In genomic region chr18:7803956-7804469, GRCh38 we compare ENCODE assay signal across 23 cellular contexts.
"Had no signal": no experiment of that assay in that cellular context is flagged by ENCODE, and none has a peak within 500 bp of the region (broad histone marks: within the 10 kb centered on the region; RNA-seq: fewer than 3 reads in every experiment).

No MANE protein-coding gene starts in this region.

- H3K4me3 ChIP-seq: heart right ventricle, lung, smooth muscle cell, suprapubic skin, thyroid gland, upper lobe of left lung, vagina had no signal

- H3K4me2 ChIP-seq: smooth muscle cell had no signal

- H3K9me3 Mint-ChIP-seq: central memory CD8-positive, alpha-beta T cell; effector memory CD8-positive, alpha-beta T cell; nephron progenitor cell; stimulated activated effector memory CD8-positive, alpha-beta T cell treated with anti-CD3 and anti-CD28 coated beads, Interleukin-12 subunit alpha, Interleukin-12 subunit beta, amount 100 ng/mL, for 72 hours had no signal

- FAIRE-seq: frontal cortex had no signal

- H3K27ac ChIP-seq: heart right ventricle, neutrophil, suprapubic skin, thyroid gland, upper lobe of left lung, vagina had no signal

- H3K4me3 Mint-ChIP-seq: central memory CD8-positive, alpha-beta T cell; effector memory CD8-positive, alpha-beta T cell; naive thymus-derived CD4-positive, alpha-beta T cell; nephron progenitor cell; stimulated activated effector memory CD8-positive, alpha-beta T cell treated with anti-CD3 and anti-CD28 coated beads, Interleukin-12 subunit alpha, Interleukin-12 subunit beta, amount 100 ng/mL, for 72 hours had no signal

- H3K27me3 ChIP-seq: heart right ventricle, neutrophil, suprapubic skin, thyroid gland, upper lobe of left lung, vagina had no signal

- H3K36me3 Mint-ChIP-seq: naive thymus-derived CD4-positive, alpha-beta T cell; stimulated activated effector memory CD8-positive, alpha-beta T cell treated with anti-CD3 and anti-CD28 coated beads, Interleukin-12 subunit alpha, Interleukin-12 subunit beta, amount 100 ng/mL, for 72 hours had no signal

- H3K27ac Mint-ChIP-seq: effector memory CD8-positive, alpha-beta T cell; naive thymus-derived CD4-positive, alpha-beta T cell; nephron progenitor cell; stimulated activated effector memory CD8-positive, alpha-beta T cell treated with anti-CD3 and anti-CD28 coated beads, Interleukin-12 subunit alpha, Interleukin-12 subunit beta, amount 100 ng/mL, for 72 hours had no signal

- H3K9me3 ChIP-seq: heart right ventricle, neutrophil, suprapubic skin, thyroid gland, upper lobe of left lung, vagina had no signal

- H3K4me1 Mint-ChIP-seq: central memory CD8-positive, alpha-beta T cell; naive thymus-derived CD4-positive, alpha-beta T cell; stimulated activated effector memory CD8-positive, alpha-beta T cell treated with anti-CD3 and anti-CD28 coated beads, Interleukin-12 subunit alpha, Interleukin-12 subunit beta, amount 100 ng/mL, for 72 hours had no signal

- DNase-seq: effector memory CD8-positive, alpha-beta T cell; erythroblast; heart right ventricle; hypothalamus; islet precursor cell; left cardiac atrium; left ventricle myocardium superior; naive thymus-derived CD4-positive, alpha-beta T cell; nephron progenitor cell; posterior cingulate gyrus; right cardiac atrium; stimulated activated CD4-positive, alpha-beta T cell treated with anti-CD3 and anti-CD28 coated beads, Interleukin-2, amount 100 ng/mL, for 48 hours; stimulated activated naive CD8-positive, alpha-beta T cell treated with anti-CD3 and anti-CD28 coated beads, Interleukin-15, Interleukin-2, amounts not matched to agents 100 U/mL and 50 U/mL, for 24 hours; thyroid gland; upper lobe of left lung had no signal

- H3K4me1 ChIP-seq: suprapubic skin, thyroid gland, vagina had no signal

- ATAC-seq: effector memory CD8-positive, alpha-beta T cell; heart right ventricle; left cardiac atrium; left ventricle myocardium superior; naive thymus-derived CD4-positive, alpha-beta T cell; right cardiac atrium; stimulated activated effector memory CD8-positive, alpha-beta T cell treated with anti-CD3 and anti-CD28 coated beads, Interleukin-12 subunit alpha, Interleukin-12 subunit beta, amount 100 ng/mL, for 72 hours; stimulated activated naive CD8-positive, alpha-beta T cell treated with anti-CD3 and anti-CD28 coated beads, Interleukin-15, Interleukin-2, amounts not matched to agents 100 U/mL and 50 U/mL, for 24 hours had no signal

- H3K27me3 Mint-ChIP-seq: central memory CD8-positive, alpha-beta T cell; effector memory CD8-positive, alpha-beta T cell; naive thymus-derived CD4-positive, alpha-beta T cell had no signal

- H3K36me3 ChIP-seq: heart right ventricle, neutrophil, suprapubic skin, thyroid gland, upper lobe of left lung, vagina had no signal
